In genomic region chr16:59552164-59552563, GRCh38 we compare ENCODE assay signal across 20 cellular contexts.
DNase-seq lines count a peak whose midpoint lies in the region; ATAC-seq, FAIRE-seq and TF ChIP-seq lines count a peak whose summit lies in the region.
"Had no signal": no experiment of that assay in that cellular context is flagged by ENCODE, and none has a peak within 500 bp of the region (broad histone marks: within the 10 kb centered on the region; RNA-seq: fewer than 3 reads in every experiment).

No MANE protein-coding gene starts in this region.

- H3K4me3 ChIP-seq in HepG2 (replicated peaks in 1 of 3; ENCODE audit: insufficient read depth in 1 of 3, low read depth in 2 of 3, low read length in 3 of 3) (no peak overlapping the region), right lobe of liver (no peak overlapping the region), K562 (no peak overlapping the region), stomach (no peak overlapping the region)
- H3K4me3 ChIP-seq: GM12878, GM23248 had no signal

- no peak overlapping the region for H3K9ac ChIP-seq in HepG2 (ENCODE audit: insufficient read depth, low read depth, low read length)
- H3K9ac ChIP-seq in K562 (ENCODE audit: insufficient read depth in 1 of 2, low read depth in 2 of 2, low read length in 2 of 2), result no peak overlapping the region
- H3K9ac ChIP-seq: GM23248 had no signal

- DNase-seq in HepG2 (ENCODE audit: low spot score) (peak; percentile 3), right lobe of liver (no peak), K562 (ENCODE audit: extremely low read depth in 1 of 4, low spot score in 3 of 4) (no peak), iPS DF 19.7 (ENCODE audit: low read depth, low spot score) (peak; percentile 2), natural killer cell (no peak), stomach (no peak), HK-2 (ENCODE audit: unreplicated experiment) (no peak)
- DNase-seq: 8988T; C1 segment of cervical spinal cord; Calu3; CD4-positive, alpha-beta memory T cell; COR-L47; DMS79; EL; GDM1; GM23248; H9 had no signal

- H3K9me3 Mint-ChIP-seq in natural killer cell, result peaks cover 15 to 18% of the 10 kb centered on the region in 2 donors
- H3K9me3 Mint-ChIP-seq: H9 had no signal

- BruUV-seq in HepG2 (replicated peaks; lab: Mats Ljungman, UMichigan) (no TSS peak), K562 (replicated peaks; lab: Mats Ljungman, UMichigan) (no TSS peak)

- FAIRE-seq in HepG2 (lab: Jason Lieb, UNC) (no peak), K562 (lab: Jason Lieb, UNC) (no peak)
- FAIRE-seq: GM12878, GM19239 had no signal

- peaks cover 8% of the 10 kb centered on the region for H3K36me3 Mint-ChIP-seq in natural killer cell

- no peaks in the 10 kb centered on the region for H3K9me1 ChIP-seq in K562 (ENCODE audit: control insufficient read depth, insufficient read depth, low read length)

- H3K4me2 ChIP-seq in HepG2 (ENCODE audit: low read depth, low read length) (no peak overlapping the region), K562 (ENCODE audit: insufficient read depth, low read length) (no peak overlapping the region)

- TF ChIP-seq RAD21 in HepG2 (CRISPR knock-in tag; IDR thresholded peaks at IDR 0.05), result no peak
- no peak for TF ChIP-seq RAD21 in K562 (CRISPR knock-in tag; conservative IDR thresholded peaks at IDR 0.05 in 1 of 2, IDR thresholded peaks at IDR 0.05 in 1 of 2)

- H3K4me3 Mint-ChIP-seq in natural killer cell, result no peak overlapping the region
- H3K4me3 Mint-ChIP-seq: CD4-positive, alpha-beta memory T cell; H9 had no signal

- intact Hi-C loops in HepG2 (cut with micrococcal nuclease; ENCODE audit: unreplicated experiment) (no loop called here), right lobe of liver (cut with DNase I) (no loop called here), K562 (cut with micrococcal nuclease) (no loop called here), natural killer cell (cut with micrococcal nuclease) (no loop called here), stomach (cut with DNase I; ENCODE audit: low total_unique reads) (no loop called here)

- no peaks in the 10 kb centered on the region for H3K4me1 Mint-ChIP-seq in natural killer cell
- H3K4me1 Mint-ChIP-seq: CD4-positive, alpha-beta memory T cell had no signal

- 2% methylated on average over 5 of the region's 5 CpGs for WGBS in HepG2 (ENCODE audit: low lambda C conversion rate)
- WGBS in right lobe of liver (ENCODE audit: insufficient coverage, low coverage, low lambda C conversion rate, missing lambda C conversion rate), result 40% methylated on average over 5 of the region's 5 CpGs
- WGBS in K562 (ENCODE audit: insufficient coverage, low coverage, missing lambda C conversion rate), result 0% methylated on average over 5 of the region's 5 CpGs
- 63 to 86% (median 75%) methylated on average over 5 of the region's 5 CpGs for WGBS in stomach, 5 donors

- in situ Hi-C loops in HepG2 (cut with HindIII; ENCODE audit: extremely low pct_ligation_motif_present, low pct_unique_long_range_greater_than_20kb) (no loop called here), K562 (cut with MboI) (no loop called here)

- H3K27ac Mint-ChIP-seq in natural killer cell, result no peak overlapping the region
- H3K27ac Mint-ChIP-seq: CD4-positive, alpha-beta memory T cell; H9 had no signal

- H3K27me3 Mint-ChIP-seq in natural killer cell (ENCODE audit: low read depth in 2 of 2), result no peaks in the 10 kb centered on the region
- H3K27me3 Mint-ChIP-seq: CD4-positive, alpha-beta memory T cell had no signal

- H3K9me3 ChIP-seq in HepG2 (ENCODE audit: low read length) (no peaks in the 10 kb centered on the region), right lobe of liver (no peaks in the 10 kb centered on the region), K562 (replicated peaks; ENCODE audit: control insufficient read depth, insufficient read depth, low read depth, low read length) (no peaks in the 10 kb centered on the region), stomach (no peaks in the 10 kb centered on the region)

- H4K20me1 ChIP-seq in HepG2 (ENCODE audit: insufficient read depth, low read length), result no peaks in the 10 kb centered on the region
- H4K20me1 ChIP-seq in K562 (replicated peaks; ENCODE audit: control insufficient read depth, insufficient read depth, low read length), result no peaks in the 10 kb centered on the region

- ATAC-seq in HepG2 (no peak), right lobe of liver (no peak), K562 (no peak), natural killer cell (no peak)
- ATAC-seq: GM12878, HCT116 had no signal

- TF ChIP-seq EP300 in HepG2 (IDR thresholded peaks at IDR 0.05; ENCODE audit: low read depth in 2 of 2, low read length in 2 of 2), result no peak
- TF ChIP-seq EP300 in HepG2 (CRISPR knock-in tag; IDR thresholded peaks at IDR 0.05; ENCODE audit: borderline replicate concordance), result no peak
- no peak for TF ChIP-seq EP300 in K562 (IDR thresholded peaks at IDR 0.05; ENCODE audit: low read length)
- TF ChIP-seq EP300 in stomach (IDR thresholded peaks at IDR 0.05), result no peak

- H3K27me3 ChIP-seq in HepG2 (ENCODE audit: control insufficient read depth in 1 of 2, insufficient read depth in 2 of 2, low read length in 2 of 2) (no peaks in the 10 kb centered on the region), right lobe of liver (no peaks in the 10 kb centered on the region), K562 (ENCODE audit: control insufficient read depth in 2 of 2, insufficient read depth in 2 of 2, low read length in 2 of 2) (no peaks in the 10 kb centered on the region), stomach (no peaks in the 10 kb centered on the region)

- H3K36me3 ChIP-seq in HepG2 (replicated peaks in 1 of 2; ENCODE audit: control insufficient read depth in 1 of 2, insufficient read depth in 2 of 2, low read length in 2 of 2), result no peaks in the 10 kb centered on the region
- H3K36me3 ChIP-seq in right lobe of liver, result no peaks in the 10 kb centered on the region
- H3K36me3 ChIP-seq in K562 (ENCODE audit: control insufficient read depth, insufficient read depth, low read length), result no peaks in the 10 kb centered on the region
- no peaks in the 10 kb centered on the region for H3K36me3 ChIP-seq in stomach

- H3K27ac ChIP-seq in HepG2 (ENCODE audit: extremely low read length, insufficient read depth, low read length) (no peak overlapping the region), right lobe of liver (no peak overlapping the region), K562 (ENCODE audit: extremely low read depth, low read depth, low read length) (no peak overlapping the region), stomach (no peak overlapping the region)
- H3K27ac ChIP-seq: GM23248 had no signal

- POLR2A ChIA-PET in HepG2 (lab: Yijun Ruan, JAX), result no interaction called here
- POLR2A ChIA-PET in K562 (lab: Yijun Ruan, JAX), result no interaction called here

- TF ChIP-seq CTCF in HepG2 (CRISPR knock-in tag; IDR thresholded peaks at IDR 0.05) (no peak), right lobe of liver (IDR thresholded peaks at IDR 0.05) (no peak), K562 (IDR thresholded peaks at IDR 0.05 in 2 of 3, conservative IDR thresholded peaks at IDR 0.05 in 1 of 3; ENCODE audit: insufficient read depth in 2 of 3, low read depth in 1 of 3, low read length in 3 of 3) (no peak), natural killer cell (IDR thresholded peaks at IDR 0.05) (no peak), stomach (IDR thresholded peaks at IDR 0.05) (no peak)

- no peaks in the 10 kb centered on the region for H3K79me2 ChIP-seq in HepG2 (ENCODE audit: insufficient read depth, low read length)
- H3K79me2 ChIP-seq in K562 (ENCODE audit: control insufficient read depth, insufficient read depth, low read length), result no peaks in the 10 kb centered on the region

- TF ChIP-seq POLR2A in HepG2 (IDR thresholded peaks at IDR 0.05; ENCODE audit: insufficient read depth in 1 of 2, low read depth in 2 of 2, low read length in 2 of 2) (no peak), right lobe of liver (IDR thresholded peaks at IDR 0.05) (no peak), K562 (conservative IDR thresholded peaks at IDR 0.05) (no peak), stomach (IDR thresholded peaks at IDR 0.05) (no peak)

- H3K4me1 ChIP-seq in HepG2 (ENCODE audit: insufficient read depth, low read length) (no peaks in the 10 kb centered on the region; the same call in 1 of the 2 replicates), right lobe of liver (no peaks in the 10 kb centered on the region), K562 (replicated peaks in 1 of 2; ENCODE audit: control insufficient read depth in 2 of 2, insufficient read depth in 2 of 2, low read length in 2 of 2) (no peaks in the 10 kb centered on the region), stomach (no peaks in the 10 kb centered on the region)

- CTCF ChIA-PET in HepG2 (lab: Yijun Ruan, JAX; ENCODE audit: low intra/inter-chr PET ratio, low total read pairs), result no interaction called here
- CTCF ChIA-PET in K562 (lab: Yijun Ruan, JAX; ENCODE audit: low intra/inter-chr PET ratio), result no interaction called here

- no peak overlapping the region for H2AFZ ChIP-seq in HepG2 (ENCODE audit: low read length)
- H2AFZ ChIP-seq in K562 (ENCODE audit: low read depth, low read length), result no peak overlapping the region
- H2AFZ ChIP-seq: GM23248 had no signal

TF ChIP-seq in HepG2, 621 proteins besides CTCF, POLR2A, EP300 and RAD21 (continues in another document):
- TF ChIP-seq SMARCC2 (IDR thresholded peaks at IDR 0.05) (no peak), EEA1 (CRISPR knock-in tag; IDR thresholded peaks at IDR 0.05; ENCODE audit: borderline replicate concordance) (no peak), NFE2L2 (IDR thresholded peaks at IDR 0.05; ENCODE audit: low read length) (peak; percentile 91), KMT2B (CRISPR knock-in tag; IDR thresholded peaks at IDR 0.05) (no peak), CEBPG (CRISPR knock-in tag; IDR thresholded peaks at IDR 0.05) (no peak), ZNF350 (CRISPR knock-in tag; IDR thresholded peaks at IDR 0.05; ENCODE audit: borderline replicate concordance, low read depth) (no peak)

TF ChIP-seq in K562, 482 proteins besides CTCF, POLR2A, EP300 and RAD21 (continues in another document):
- TF ChIP-seq WHSC1 (IDR thresholded peaks at IDR 0.05; ENCODE audit: low read length), result no peak
- 0 out of 2 replicates have a peak, but pooled peaks have one; percentile 42 for TF ChIP-seq NFXL1 (CRISPR knock-in tag; IDR thresholded peaks at IDR 0.05)
- TF ChIP-seq ZNF398 (CRISPR knock-in tag; IDR thresholded peaks at IDR 0.05), result 0 out of 2 replicates have a peak, but pooled peaks have one; percentile 32
- TF ChIP-seq MCM2 (IDR thresholded peaks at IDR 0.05; ENCODE audit: low read depth), result no peak

Comparison
In these comparisons a context has a peak if more than half of its experiments do, and no peak if none do; other contexts are left out.
1. DNase-seq: peak in HepG2 (single experiment) and iPS DF 19.7 (single experiment); none in right lobe of liver (0 of 3), K562 (0 of 4), natural killer cell (single experiment), stomach (single experiment) and HK-2 (single experiment).
2. Of the 241 proteins assayed by ChIP-seq in both HepG2 and K562: peak only in HepG2: MAFK; only in K562: MAFG, NFE2 and NFE2L1; in both: none; in neither: 237.